In the genomic region with DNA sequence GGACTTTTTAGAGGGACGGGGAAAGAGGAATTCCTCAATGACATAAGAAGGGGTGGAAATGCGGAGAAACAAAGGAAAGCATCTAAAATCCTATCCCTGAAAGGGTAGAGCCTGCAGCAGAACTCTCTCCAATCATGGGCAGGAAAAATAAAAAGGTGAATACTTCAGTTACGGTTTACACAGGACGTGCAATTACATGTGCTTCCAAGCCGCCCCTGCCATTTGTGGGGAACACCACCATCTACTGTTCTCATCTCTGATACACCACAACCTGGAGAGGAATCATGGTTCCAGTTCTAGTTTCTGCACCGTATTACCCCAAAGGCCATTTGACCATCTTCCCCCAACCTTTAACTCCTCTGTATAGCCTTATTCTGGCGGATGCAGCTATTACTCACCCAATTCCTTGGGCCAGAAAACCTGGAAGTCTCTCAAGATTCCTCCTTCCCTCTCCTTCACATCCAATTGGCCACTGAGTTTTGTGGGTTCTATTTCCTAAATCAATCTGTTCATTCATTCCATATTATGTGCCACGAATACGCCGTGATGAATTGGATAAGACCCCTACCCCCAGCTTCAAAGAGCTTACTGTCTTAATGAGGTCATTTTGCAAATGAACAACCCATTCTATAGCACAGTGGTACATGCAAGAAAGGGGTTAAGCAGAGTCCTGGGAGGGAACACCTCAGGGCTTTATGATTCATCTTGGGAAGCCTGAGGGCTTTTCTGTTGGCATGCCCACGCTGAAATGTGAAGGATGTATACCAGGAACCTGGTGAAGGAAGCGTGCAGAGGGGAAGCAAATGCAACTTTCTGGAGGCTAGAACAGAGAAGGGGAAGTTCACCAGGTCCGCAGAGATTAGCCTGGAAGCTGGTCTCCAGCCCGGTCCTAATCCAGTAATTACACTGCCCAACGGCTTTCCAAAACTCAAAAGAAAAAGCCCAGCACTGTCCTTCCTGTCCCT, we compare ENCODE assay signal across 7 cellular contexts. TPM values are rescaled to one million over a fixed set of nuclear protein-coding genes. Genes with fewer than 3 reads are reported as not detected.
DNase-seq lines count a peak whose midpoint lies in the region; ATAC-seq and TF ChIP-seq lines count a peak whose summit lies in the region.

No MANE protein-coding gene starts in this region.

- H3K4me3 ChIP-seq in OCI-LY1 (ENCODE audit: low read depth, low read length, poor library complexity, severe bottlenecking) (peak overlapping the region; percentile 72), fibroblast of lung (replicated peaks in 1 of 4; ENCODE audit: control extremely low read depth in 1 of 4, insufficient read depth in 1 of 4, low read depth in 3 of 4, low read length in 4 of 4) (peak overlapping the region in 2 of 4 experiments; percentile 40 to 56), skeletal muscle tissue (ENCODE audit: low read length in 3 of 3) (peak overlapping the region; percentile 60 to 74 (median 66))

- DNase-seq in GM13976 (ENCODE audit: low spot score) (no peak), fibroblast of lung (ENCODE audit: low read depth in 2 of 2) (peak in 1 of 2 donors; percentile 27), NCI-H1930 (lab: John Stamatoyannopoulos, UW) (no peak)

- H3K9ac ChIP-seq in OCI-LY1 (ENCODE audit: low read length), result no peak overlapping the region
- H3K9ac ChIP-seq in fibroblast of lung (ENCODE audit: insufficient read depth, low read length), result no peak overlapping the region
- peak overlapping the region; percentile 61 to 85 (median 67) for H3K9ac ChIP-seq in skeletal muscle tissue (ENCODE audit: low read depth in 1 of 3, low read length in 3 of 3)

- peaks cover 16% of the 10 kb centered on the region for H3K4me1 ChIP-seq in OCI-LY1 (ENCODE audit: insufficient read depth, low read length, severe bottlenecking)
- H3K4me1 ChIP-seq in fibroblast of lung (ENCODE audit: control insufficient read depth, extremely low read depth, insufficient read depth, low read length), result no peaks in the 10 kb centered on the region
- H3K4me1 ChIP-seq in skeletal muscle tissue (ENCODE audit: control insufficient read depth in 3 of 3, insufficient read depth in 3 of 3, low read length in 3 of 3), result peaks cover 4 to 13% (median 4%) of the 10 kb centered on the region in 3 donors

- H3K4me2 ChIP-seq in OCI-LY1 (ENCODE audit: low read length) (peak overlapping the region; percentile 83), fibroblast of lung (ENCODE audit: extremely low read depth, insufficient read depth, low read length) (peak overlapping the region; percentile 75)

- in situ Hi-C loops in GM13976 (cut with MboI; ENCODE audit: low sequenced_read_pairs, unreplicated experiment), result no loop called here

- TF ChIP-seq CTCF in GM13976 (IDR thresholded peaks at IDR 0.05; ENCODE audit: borderline replicate concordance, control extremely low read depth, extremely low read depth, insufficient read depth, missing control alignments) (peak; percentile 42), OCI-LY1 (IDR thresholded peaks at IDR 0.05; ENCODE audit: low read length) (no peak), fibroblast of lung (conservative IDR thresholded peaks at IDR 0.05 in 1 of 2, IDR thresholded peaks at IDR 0.05 in 1 of 2; ENCODE audit: low read depth in 1 of 2, low read length in 2 of 2) (no peak)

- H3K27ac ChIP-seq in OCI-LY1 (ENCODE audit: low read depth, low read length, poor library complexity, severe bottlenecking), result no peak overlapping the region
- H3K27ac ChIP-seq in fibroblast of lung (ENCODE audit: insufficient read depth, low read length), result no peak overlapping the region
- peak overlapping the region; percentile 85 for H3K27ac ChIP-seq in skeletal muscle tissue (ENCODE audit: low read depth, low read length)

- H2AFZ ChIP-seq in OCI-LY1 (ENCODE audit: low read length), result no peak overlapping the region
- H2AFZ ChIP-seq in fibroblast of lung (ENCODE audit: low read length), result no peak overlapping the region

- H3K79me2 ChIP-seq in OCI-LY1 (ENCODE audit: insufficient read depth, low read length) (no peaks in the 10 kb centered on the region), fibroblast of lung (ENCODE audit: control insufficient read depth, insufficient read depth, low read length) (peaks cover 2% of the 10 kb centered on the region)

- peaks cover 8% of the 10 kb centered on the region; the same call in 1 of the 2 replicates for H3K36me3 ChIP-seq in OCI-LY1 (ENCODE audit: insufficient read depth, low read length)
- no peaks in the 10 kb centered on the region for H3K36me3 ChIP-seq in fibroblast of lung (ENCODE audit: control insufficient read depth, insufficient read depth, low read length)
- H3K36me3 ChIP-seq in skeletal muscle tissue (ENCODE audit: control insufficient read depth in 3 of 3, insufficient read depth in 3 of 3, low read length in 3 of 3), result peaks cover 0 to 6% (median 0%) of the 10 kb centered on the region in 3 donors

- no peaks in the 10 kb centered on the region for H4K20me1 ChIP-seq in OCI-LY1 (ENCODE audit: insufficient read depth, low read length)
- no peaks in the 10 kb centered on the region for H4K20me1 ChIP-seq in fibroblast of lung (ENCODE audit: control insufficient read depth, extremely low read depth, insufficient read depth, low read length)

- H3K9me2 ChIP-seq in OCI-LY1 (ENCODE audit: low read depth, low read length), result no peaks in the 10 kb centered on the region

- H3K27me3 ChIP-seq in OCI-LY1 (ENCODE audit: insufficient read depth, low read length) (no peaks in the 10 kb centered on the region), fibroblast of lung (ENCODE audit: control insufficient read depth, insufficient read depth, low read length) (no peaks in the 10 kb centered on the region), skeletal muscle tissue (ENCODE audit: control insufficient read depth in 3 of 3, insufficient read depth in 3 of 3, low read length in 3 of 3) (no peaks in the 10 kb centered on the region)

- no peaks in the 10 kb centered on the region for H3F3A ChIP-seq in OCI-LY1 (ENCODE audit: insufficient read depth, low read length)

- ATAC-seq in HG02885 (IDR thresholded peaks at IDR 0.05; ENCODE audit: poor library complexity, unreplicated experiment), result no peak
- ATAC-seq in HG02798 (IDR thresholded peaks at IDR 0.05; ENCODE audit: poor library complexity, unreplicated experiment), result no peak

- H3K9me3 ChIP-seq in OCI-LY1 (ENCODE audit: low read length) (no peaks in the 10 kb centered on the region), fibroblast of lung (ENCODE audit: control insufficient read depth, insufficient read depth, low read depth, low read length) (no peaks in the 10 kb centered on the region), skeletal muscle tissue (ENCODE audit: control insufficient read depth in 3 of 3, low read length in 3 of 3) (no peaks in the 10 kb centered on the region)

RNA-seq across cellular contexts. Expression of a gene that starts 1.4 kb away (rescaled TPM):
- total RNA-seq in fibroblast of lung, result 14.4 and 16.8 TPM in 2 replicates
- polyA plus RNA-seq in fibroblast of lung, result 24.6 and 27.9 TPM in 2 replicates
- polyA plus RNA-seq in fibroblast of lung (2012), result 16.1 and 18.1 TPM in 2 replicates
- 8.7 and 20.8 TPM in 2 replicates for polyA minus RNA-seq in fibroblast of lung (ENCODE audit: low replicate concordance)
- 12.0 TPM for total RNA-seq in skeletal muscle tissue

Comparison
In these comparisons a context has a peak if more than half of its experiments do, and no peak if none do; other contexts are left out.
1. H3K9ac ChIP-seq: peak in skeletal muscle tissue (3 of 3); none in OCI-LY1 (single experiment) and fibroblast of lung (single experiment).